Comparison of ENCODE assay signal across 1 cellular context in the genomic region with DNA sequence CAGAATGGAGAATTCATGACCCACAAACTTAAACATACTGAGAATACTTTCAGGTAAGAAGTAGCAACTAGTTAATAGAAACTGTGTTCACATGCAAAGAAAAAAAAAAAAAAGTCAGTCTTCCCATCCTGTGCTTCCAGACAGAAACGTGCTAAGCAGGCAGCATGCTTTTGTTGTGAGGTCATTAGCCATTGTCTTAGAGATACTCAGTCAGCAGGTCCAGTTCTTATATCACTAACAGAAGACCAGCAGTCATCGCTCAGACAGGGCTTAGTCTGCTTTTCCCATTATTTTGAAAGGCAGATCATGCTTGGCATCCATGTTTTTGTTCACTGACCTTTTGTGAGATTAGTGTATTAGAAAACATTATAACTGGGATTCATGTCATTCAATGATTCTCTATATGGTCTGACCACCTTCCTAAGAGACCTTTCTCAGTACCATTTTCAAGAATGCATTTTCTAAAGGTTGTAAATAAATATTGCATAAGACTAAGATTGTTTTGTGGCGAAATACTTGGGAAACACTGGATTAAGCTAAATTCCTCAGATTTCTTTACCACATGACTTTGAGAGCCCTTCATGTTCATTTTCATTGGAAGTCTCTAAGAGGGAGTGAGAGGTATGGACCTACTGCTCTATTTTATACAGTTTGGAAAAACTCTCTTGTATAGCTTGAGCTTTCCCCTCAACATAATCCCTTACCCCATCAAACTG.
TF ChIP-seq lines count a peak whose summit lies in the region.

No MANE protein-coding gene starts in this region.

TF ChIP-seq in IMR-90, 13 proteins besides CTCF, POLR2A, EP300 and RAD21:
- peak; percentile 29; the same call in 1 of the 2 replicates for TF ChIP-seq FOS (IDR thresholded peaks at IDR 0.05; ENCODE audit: low read depth, low read length)
- TF ChIP-seq CEBPB (IDR thresholded peaks at IDR 0.05; ENCODE audit: low read depth, low read length): peak; percentile 67
- TF ChIP-seq MAZ (IDR thresholded peaks at IDR 0.05; ENCODE audit: borderline replicate concordance, low read depth, low read length): no peak
- TF ChIP-seq NFE2L2 (IDR thresholded peaks at IDR 0.05; ENCODE audit: low read depth, low read length): no peak; the same call in 1 of the 2 replicates
- TF ChIP-seq MXI1 (IDR thresholded peaks at IDR 0.05; ENCODE audit: borderline replicate concordance, low read depth, low read length): peak; percentile 66; the same call in 1 of the 2 replicates
- TF ChIP-seq SMC3 (IDR thresholded peaks at IDR 0.05; ENCODE audit: low read depth, low read length): no peak
- TF ChIP-seq USF2 (IDR thresholded peaks at IDR 0.05; ENCODE audit: low read depth, low read length): no peak
- no peak for TF ChIP-seq RFX5 (IDR thresholded peaks at IDR 0.05; ENCODE audit: low read depth, low read length)
- peak; percentile 97 for TF ChIP-seq BHLHE40 (IDR thresholded peaks at IDR 0.05; ENCODE audit: low read depth, low read length)
- TF ChIP-seq, protein P1, sequence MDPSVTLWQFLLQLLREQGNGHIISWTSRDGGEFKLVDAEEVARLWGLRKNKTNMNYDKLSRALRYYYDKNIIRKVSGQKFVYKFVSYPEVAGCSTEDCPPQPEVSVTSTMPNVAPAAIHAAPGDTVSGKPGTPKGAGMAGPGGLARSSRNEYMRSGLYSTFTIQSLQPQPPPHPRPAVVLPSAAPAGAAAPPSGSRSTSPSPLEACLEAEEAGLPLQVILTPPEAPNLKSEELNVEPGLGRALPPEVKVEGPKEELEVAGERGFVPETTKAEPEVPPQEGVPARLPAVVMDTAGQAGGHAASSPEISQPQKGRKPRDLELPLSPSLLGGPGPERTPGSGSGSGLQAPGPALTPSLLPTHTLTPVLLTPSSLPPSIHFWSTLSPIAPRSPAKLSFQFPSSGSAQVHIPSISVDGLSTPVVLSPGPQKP (IDR thresholded peaks at IDR 0.05; ENCODE audit: borderline replicate concordance, low read depth, low read length): no peak
- peak; percentile 42; the same call in 1 of the 2 replicates for TF ChIP-seq MAFK (IDR thresholded peaks at IDR 0.05; ENCODE audit: low read depth, low read length)
- TF ChIP-seq CHD1 (IDR thresholded peaks at IDR 0.05; ENCODE audit: low read depth, low read length): no peak
- no peak for TF ChIP-seq RCOR1 (IDR thresholded peaks at IDR 0.05; ENCODE audit: insufficient replicate concordance, low read length)
TF ChIP-seq in IMR-90: peak in this region for 5.
